Comparison of ENCODE assay signal across 24 cellular contexts in the genomic region with DNA sequence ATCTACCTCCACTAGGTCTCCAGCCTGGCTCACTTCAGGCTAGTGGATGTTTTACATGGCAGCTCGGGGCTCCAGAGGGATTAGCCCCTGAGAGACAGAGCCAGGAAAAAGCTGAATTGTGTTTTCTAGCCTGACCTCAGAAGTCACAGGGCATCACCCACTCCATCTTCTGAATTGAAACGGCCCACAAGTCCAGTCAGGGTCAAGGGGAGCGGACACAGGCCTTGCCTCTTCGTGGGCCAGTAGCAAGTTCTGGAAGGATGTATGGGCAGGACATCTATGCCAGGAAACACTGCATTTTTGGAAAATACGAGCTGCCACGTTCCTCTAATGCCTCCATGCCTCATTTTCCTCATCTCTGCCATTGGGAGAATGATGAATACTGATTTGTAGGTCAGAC. TPM values are rescaled to one million over a fixed set of nuclear protein-coding genes. Genes with fewer than 3 reads are reported as not detected.
"Had no signal": no experiment of that assay in that cellular context is flagged by ENCODE, and none has a peak within 500 bp of the region (broad histone marks: within the 10 kb centered on the region; RNA-seq: fewer than 3 reads in every experiment).

No MANE protein-coding gene starts in this region.

- H3K36me3 Mint-ChIP-seq: activated CD4-positive, alpha-beta memory T cell treated with anti-CD3 and anti-CD28 coated beads for 36 hours; activated naive CD8-positive, alpha-beta T cell had no signal

- H3K27ac ChIP-seq: heart right ventricle, lower lobe of right lung, thyroid gland had no signal

- H3K36me3 ChIP-seq: heart right ventricle, lower lobe of right lung, thyroid gland had no signal

- H3K9me3 Mint-ChIP-seq: activated T-helper 2 cell treated with anti-CD3 and anti-CD28 coated beads, Interferon-gamma antibody, Interleukin-2, Interleukin-4, amounts not matched to agents 10 μg/mL and 5 μg/mL and 100 μg/mL, durations not matched to agents 14 hours and 24 hours and 36 hours; naive B cell had no signal

- H3K4me3 Mint-ChIP-seq: activated CD4-positive, alpha-beta memory T cell treated with anti-CD3 and anti-CD28 coated beads for 36 hours; activated naive CD8-positive, alpha-beta T cell; naive B cell; stimulated activated naive CD8-positive, alpha-beta T cell treated with anti-CD3 and anti-CD28 coated beads, Interleukin-15, Interleukin-2, amounts not matched to agents 100 ng/mL and 50 ng/mL, for 24 hours; WTC11 had no signal

- H3K27me3 ChIP-seq: thyroid gland had no signal

- H3K4me1 ChIP-seq: lower lobe of right lung had no signal

- ATAC-seq: heart right ventricle, lower lobe of right lung, WTC11 had no signal

- DNase-seq: activated CD4-positive, alpha-beta memory T cell treated with anti-CD3 and anti-CD28 coated beads for 36 hours; activated CD4-positive, alpha-beta T cell treated with anti-CD3 and anti-CD28 coated beads for 48 hours; activated naive CD4-positive, alpha-beta T cell; activated T-cell treated with anti-CD3 and anti-CD28 coated beads for 4 hours; amniotic stem cell; foreskin fibroblast; heart right ventricle; kidney; lower lobe of right lung; mesendoderm; naive B cell; nucleus accumbens; retina; stimulated activated CD4-positive, alpha-beta T cell treated with anti-CD3 and anti-CD28 coated beads, Interleukin-4, amount 100 ng/mL, for 4 hours; substantia nigra; T-helper 1 cell; thyroid gland had no signal

- H3K9me3 ChIP-seq: lower lobe of right lung, thyroid gland had no signal

- H3K27me3 Mint-ChIP-seq: activated naive CD8-positive, alpha-beta T cell had no signal

- H3K4me3 ChIP-seq: heart right ventricle, lower lobe of right lung, thyroid gland had no signal

- H3K27ac Mint-ChIP-seq: activated CD4-positive, alpha-beta memory T cell treated with anti-CD3 and anti-CD28 coated beads for 36 hours; activated naive CD8-positive, alpha-beta T cell; activated T-helper 2 cell treated with anti-CD3 and anti-CD28 coated beads, Interferon-gamma antibody, Interleukin-2, Interleukin-4, amounts not matched to agents 10 μg/mL and 5 μg/mL and 100 μg/mL, durations not matched to agents 14 hours and 24 hours and 36 hours; naive B cell; progenitor cell of endocrine pancreas; stimulated activated naive CD8-positive, alpha-beta T cell treated with anti-CD3 and anti-CD28 coated beads, Interleukin-15, Interleukin-2, amounts not matched to agents 100 ng/mL and 50 ng/mL, for 24 hours; WTC11 had no signal

RNA-seq across cellular contexts. Expression of gene PCBP3, which starts 23.3 kb away (rescaled TPM):
- total RNA-seq: bronchial epithelial cell, epithelial cell of proximal tubule had no signal
